In genomic region chr1:116232989-116233514, GRCh38 we compare ENCODE assay signal across 10 cellular contexts.
A peak's percentile ranks its signal among the peaks of the same experiment; 100 is the strongest.
DNase-seq lines count a peak whose midpoint lies in the region; ATAC-seq and TF ChIP-seq lines count a peak whose summit lies in the region.
"Had no signal": no experiment of that assay in that cellular context is flagged by ENCODE, and none has a peak within 500 bp of the region (broad histone marks: within the 10 kb centered on the region; RNA-seq: fewer than 3 reads in every experiment).

No MANE protein-coding gene starts in this region.

- H3K79me2 ChIP-seq in DND-41 (ENCODE audit: insufficient read depth, low read length) = no peaks in the 10 kb centered on the region

- DNase-seq in DND-41 (peak; percentile 31), T-cell (peak in 29 of 34 experiments; percentile 5 to 34 (median 15)), left lobe of liver (ENCODE audit: low spot score) (no peak), ecto neural progenitor cell (ENCODE audit: low spot score) (no peak), HCEC 1CT (no peak)
- DNase-seq: NCI-H1048 had no signal

- POLR2A ChIA-PET in T-cell (lab: Charles Lee) = no interaction called here

- H3K4me1 ChIP-seq in DND-41 (ENCODE audit: insufficient read depth, low read length) = no peaks in the 10 kb centered on the region
- H3K4me1 ChIP-seq: ascending aorta had no signal

- H3K36me3 ChIP-seq in DND-41 (ENCODE audit: insufficient read depth, low read length) = no peaks in the 10 kb centered on the region
- H3K36me3 ChIP-seq: ascending aorta had no signal

- H3K4me3 Mint-ChIP-seq in T-cell = peak overlapping the region in 1 of 3 donors; percentile 19

- no peak overlapping the region for H3K4me2 ChIP-seq in DND-41 (ENCODE audit: insufficient read depth, low read length)

- no peak overlapping the region for H3K4me3 ChIP-seq in DND-41 (ENCODE audit: low read depth in 1 of 2, low read length in 2 of 2)
- H3K4me3 ChIP-seq: ascending aorta had no signal

- H3K27ac Mint-ChIP-seq in T-cell = peak overlapping the region; percentile 50 to 78

- H3K27me3 Mint-ChIP-seq in T-cell = no peaks in the 10 kb centered on the region

- no peak overlapping the region for H3K9ac ChIP-seq in DND-41 (ENCODE audit: low read depth, low read length)

- H3K27ac ChIP-seq in DND-41 (ENCODE audit: low read length) = no peak overlapping the region
- H3K27ac ChIP-seq: ascending aorta had no signal

- ATAC-seq in DND-41 (ENCODE audit: insufficient read depth, low read depth) (peak; percentile 84), GM21529 (IDR thresholded peaks at IDR 0.05; ENCODE audit: unreplicated experiment) (peak; percentile 69), T-cell (replicated peaks in 1 of 4) (peak; percentile 82 to 94 (median 92)), left lobe of liver (peak; percentile 62), HG03439 (IDR thresholded peaks at IDR 0.05; ENCODE audit: unreplicated experiment) (no peak), HG03108 (IDR thresholded peaks at IDR 0.05; ENCODE audit: unreplicated experiment) (no peak)

- TF ChIP-seq CTCF in DND-41 (IDR thresholded peaks at IDR 0.05; ENCODE audit: borderline replicate concordance, extremely low read depth, low read length, poor library complexity, severe bottlenecking) = peak; percentile 32

- no peaks in the 10 kb centered on the region for H3K27me3 ChIP-seq in DND-41 (ENCODE audit: insufficient read depth, low read length, poor library complexity)
- H3K27me3 ChIP-seq: ascending aorta had no signal

- H3K9me3 Mint-ChIP-seq in T-cell = no peaks in the 10 kb centered on the region

- no peaks in the 10 kb centered on the region for H3K36me3 Mint-ChIP-seq in T-cell

- no peak overlapping the region for H2AFZ ChIP-seq in DND-41 (ENCODE audit: low read depth, low read length)

- CTCF ChIA-PET in T-cell (lab: Charles Lee) = interaction anchor here (0.6 to 7.1 kb wide), 6 partner anchors 92 to 252 kb away, joined by 3 to 43 read pairs (median 4); no protein-coding TSS in a partner anchor

- H3K9me3 ChIP-seq in DND-41 (ENCODE audit: insufficient read depth, low read length, severe bottlenecking) = no peaks in the 10 kb centered on the region
- H3K9me3 ChIP-seq: ascending aorta had no signal

- H3K4me1 Mint-ChIP-seq in T-cell = peaks cover 16 to 23% (median 20%) of the 10 kb centered on the region in 3 donors

- no peaks in the 10 kb centered on the region for H4K20me1 ChIP-seq in DND-41 (ENCODE audit: insufficient read depth, low read length)

Comparison
In these comparisons a context has a peak if more than half of its experiments do, and no peak if none do; other contexts are left out.
1. ATAC-seq: peak in DND-41 (single experiment), GM21529 (single experiment), T-cell (4 of 4) and left lobe of liver (single experiment); none in HG03439 (single experiment) and HG03108 (single experiment).
2. DNase-seq: peak in DND-41 (single experiment) and T-cell (29 of 34); none in left lobe of liver (single experiment), ecto neural progenitor cell (single experiment) and HCEC 1CT (single experiment).